In the genomic region with DNA sequence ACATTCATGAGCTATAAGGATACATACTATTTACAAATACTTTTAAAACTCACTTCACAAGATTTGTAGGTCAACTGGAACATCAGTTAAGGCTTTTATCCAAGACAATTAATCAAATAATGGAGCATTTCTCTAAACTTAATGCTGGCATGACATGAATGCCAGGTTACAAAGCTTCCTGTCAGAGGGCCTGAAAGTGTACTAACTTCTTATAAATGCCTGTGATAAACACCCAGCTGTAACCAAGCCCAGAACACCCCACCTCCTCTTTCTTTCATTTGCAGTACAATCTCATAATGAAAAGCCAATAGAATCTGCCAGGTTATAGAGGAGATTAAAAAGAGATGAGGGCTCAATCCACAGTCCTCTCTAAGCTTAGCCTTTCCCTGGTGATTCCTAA, we compare ENCODE assay signal across 24 cellular contexts.
"Had no signal": no experiment of that assay in that cellular context is flagged by ENCODE, and none has a peak within 500 bp of the region (broad histone marks: within the 10 kb centered on the region; RNA-seq: fewer than 3 reads in every experiment).

No MANE protein-coding gene starts in this region.

- H3K27me3 Mint-ChIP-seq: activated CD8-positive, alpha-beta T cell treated with anti-CD3 and anti-CD28 coated beads for 36 hours; activated naive CD8-positive, alpha-beta T cell treated with anti-CD3 and anti-CD28 coated beads, Interleukin-2, amount 50 U/mL, for 24 hours had no signal

- H3K36me3 Mint-ChIP-seq: brain had no signal

- DNase-seq: activated CD4-positive, alpha-beta T cell treated with anti-CD3 and anti-CD28 coated beads, Interleukin-2, amount 50 U/mL, for 1 hour; activated CD4-positive, CD25-positive, alpha-beta regulatory T cell; activated CD8-positive, alpha-beta memory T cell treated with anti-CD3 and anti-CD28 coated beads, Interleukin-2, amount 50 U/mL, for 4 hours; activated CD8-positive, alpha-beta T cell treated with anti-CD3 and anti-CD28 coated beads for 36 hours; activated effector memory CD4-positive, alpha-beta T cell treated with anti-CD3 and anti-CD28 coated beads, Interleukin-2, amount 50 U/mL, for 16 hours; activated naive CD4-positive, alpha-beta T cell treated with Interleukin-2 at 50 U/mL for 16 hours; activated naive CD8-positive, alpha-beta T cell treated with anti-CD3 and anti-CD28 coated beads, Interleukin-2, amount 50 U/mL, for 24 hours; amniotic stem cell; KBM-7; NCI-H1092; NCI-H1417; NCI-H1930; NCI-H2171 treated with DMSO at 0.1 percent for 48 hours; NCI-H226; NCI-H526; NCI-H774; PC-9; SHP77 treated with DMSO at 0.1 percent for 48 hours; T-helper 17 cell; T1000 had no signal

- H3K27ac Mint-ChIP-seq: activated CD8-positive, alpha-beta T cell treated with anti-CD3 and anti-CD28 coated beads for 36 hours; activated naive CD8-positive, alpha-beta T cell treated with anti-CD3 and anti-CD28 coated beads, Interleukin-2, amount 50 U/mL, for 24 hours; T-helper 17 cell had no signal

- ATAC-seq: activated CD8-positive, alpha-beta T cell treated with anti-CD3 and anti-CD28 coated beads for 36 hours; activated naive CD8-positive, alpha-beta T cell treated with anti-CD3 and anti-CD28 coated beads, Interleukin-2, amount 50 U/mL, for 24 hours; T-helper 17 cell had no signal

- H3K9me3 Mint-ChIP-seq: activated CD8-positive, alpha-beta T cell treated with anti-CD3 and anti-CD28 coated beads for 36 hours; activated naive CD4-positive, alpha-beta T cell treated with anti-CD3 and anti-CD28 coated beads, Interleukin-2, amount 50 U/mL, for 72 hours; activated naive CD8-positive, alpha-beta T cell treated with anti-CD3 and anti-CD28 coated beads, Interleukin-2, amount 50 U/mL, for 24 hours; brain; central memory CD8-positive, alpha-beta T cell had no signal

- H3K4me3 Mint-ChIP-seq: activated CD8-positive, alpha-beta T cell treated with anti-CD3 and anti-CD28 coated beads for 36 hours; activated naive CD8-positive, alpha-beta T cell treated with anti-CD3 and anti-CD28 coated beads, Interleukin-2, amount 50 U/mL, for 24 hours; brain; central memory CD8-positive, alpha-beta T cell; T-helper 17 cell had no signal

- FAIRE-seq: TTC549 had no signal
